In genomic region chr2:211259831-211260476, GRCh38 we compare ENCODE assay signal across 25 cellular contexts.
A peak's percentile ranks its signal among the peaks of the same experiment; 100 is the strongest.
DNase-seq lines count a peak whose midpoint lies in the region; ATAC-seq, FAIRE-seq and TF ChIP-seq lines count a peak whose summit lies in the region.
"Had no signal": no experiment of that assay in that cellular context is flagged by ENCODE, and none has a peak within 500 bp of the region (broad histone marks: within the 10 kb centered on the region; RNA-seq: fewer than 3 reads in every experiment).

No MANE protein-coding gene starts in this region.

- no peak overlapping the region for H3K4me3 Mint-ChIP-seq in natural killer cell treated with Interleukin-12 subunit alpha and Interleukin-12 subunit beta and Interleukin-15 and Interleukin-18, amount 100 ng/mL, for 72 hours
- no peak overlapping the region for H3K4me3 Mint-ChIP-seq in endodermal cell
- H3K4me3 Mint-ChIP-seq: CD4-positive, CD25-positive, alpha-beta regulatory T cell had no signal

- no peak overlapping the region for H3K9ac ChIP-seq in endocrine pancreas (ENCODE audit: control insufficient read depth, insufficient read depth, low read length)
- H3K9ac ChIP-seq in endodermal cell (ENCODE audit: extremely low read depth, low read length, poor library complexity, severe bottlenecking), result no peak overlapping the region
- H3K9ac ChIP-seq: GM23248 had no signal

- DNase-seq in DMS79 treated with DMSO at 0.1 percent for 48 hours (lab: John Stamatoyannopoulos, UW) (peak; percentile 10), DMS79 (lab: John Stamatoyannopoulos, UW) (no peak), pancreas (no peak), endodermal cell (no peak)
- DNase-seq in natural killer cell treated with Interleukin-12 subunit alpha and Interleukin-12 subunit beta and Interleukin-15 and Interleukin-18, amount 100 ng/mL, for 72 hours (ENCODE audit: low spot score), result no peak
- DNase-seq: ACHN; BE2C; CD4-positive, CD25-positive, alpha-beta regulatory T cell; DMS153; GM23248; H7; IMR-90; KG1; MG63; NCI-H1105 treated with DMSO at 0.1 percent for 48 hours; NCI-H146; NCI-H2029; NCI-H446 treated with DMSO at 0.1 percent for 48 hours; NCI-H526 treated with DMSO at 0.1 percent for 48 hours; Peyer's patch; SHP77 treated with DMSO at 0.1 percent for 48 hours had no signal

- H3K4me3 ChIP-seq in endocrine pancreas (ENCODE audit: control insufficient read depth, insufficient read depth, low read length) (peak overlapping the region; percentile 22), pancreas (no peak overlapping the region), endodermal cell (ENCODE audit: low read length) (no peak overlapping the region)
- H3K4me3 ChIP-seq: GM23248, MG63, Peyer's patch had no signal

- H3K27me3 Mint-ChIP-seq in natural killer cell treated with Interleukin-12 subunit alpha and Interleukin-12 subunit beta and Interleukin-15 and Interleukin-18, amount 100 ng/mL, for 72 hours, result no peaks in the 10 kb centered on the region
- H3K27me3 Mint-ChIP-seq in endodermal cell (ENCODE audit: insufficient read depth), result no peaks in the 10 kb centered on the region
- H3K27me3 Mint-ChIP-seq: CD4-positive, CD25-positive, alpha-beta regulatory T cell had no signal

- TF ChIP-seq CTCF in pancreas (IDR thresholded peaks at IDR 0.05) (no peak), endodermal cell (conservative IDR thresholded peaks at IDR 0.05) (no peak)

- H3K36me3 Mint-ChIP-seq in natural killer cell treated with Interleukin-12 subunit alpha and Interleukin-12 subunit beta and Interleukin-15 and Interleukin-18, amount 100 ng/mL, for 72 hours, result peaks cover 8% of the 10 kb centered on the region
- peaks cover 2% of the 10 kb centered on the region for H3K36me3 Mint-ChIP-seq in endodermal cell (ENCODE audit: low read depth)
- H3K36me3 Mint-ChIP-seq: CD4-positive, CD25-positive, alpha-beta regulatory T cell had no signal

- no peaks in the 10 kb centered on the region for H3K4me1 Mint-ChIP-seq in natural killer cell treated with Interleukin-12 subunit alpha and Interleukin-12 subunit beta and Interleukin-15 and Interleukin-18, amount 100 ng/mL, for 72 hours (ENCODE audit: low read depth in 2 of 2)
- no peaks in the 10 kb centered on the region for H3K4me1 Mint-ChIP-seq in endodermal cell
- H3K4me1 Mint-ChIP-seq: CD4-positive, CD25-positive, alpha-beta regulatory T cell had no signal

- ATAC-seq in pancreas (peak in 3 of 4 donors; percentile 62 to 90 (median 70)), HG02610 (IDR thresholded peaks at IDR 0.05; ENCODE audit: unreplicated experiment) (no peak)
- no peak for ATAC-seq in natural killer cell treated with Interleukin-12 subunit alpha and Interleukin-12 subunit beta and Interleukin-15 and Interleukin-18, amount 100 ng/mL, for 72 hours
- ATAC-seq: SK-N-SH treated with all-trans-retinoic acid at 6 μM for 48 hours had no signal

- no peak overlapping the region for H3K27ac ChIP-seq in pancreas
- H3K27ac ChIP-seq in endodermal cell (ENCODE audit: low read depth, low read length), result no peak overlapping the region
- H3K27ac ChIP-seq: 22Rv1, GM23248, Peyer's patch had no signal

- H3K9me3 Mint-ChIP-seq in natural killer cell treated with Interleukin-12 subunit alpha and Interleukin-12 subunit beta and Interleukin-15 and Interleukin-18, amount 100 ng/mL, for 72 hours, result peaks cover 17% of the 10 kb centered on the region
- H3K9me3 Mint-ChIP-seq in endodermal cell, result peaks cover 1% of the 10 kb centered on the region

- FAIRE-seq in pancreas (lab: Jason Lieb, UNC), result no peak

- intact Hi-C loops in pancreas (cut with DNase I), result no loop called here

- H3K36me3 ChIP-seq in endocrine pancreas (ENCODE audit: control insufficient read depth, insufficient read depth, low read length) (no peaks in the 10 kb centered on the region), pancreas (no peaks in the 10 kb centered on the region), endodermal cell (ENCODE audit: control insufficient read depth, insufficient read depth, low read length) (no peaks in the 10 kb centered on the region)
- H3K36me3 ChIP-seq: BE2C, MG63, Peyer's patch had no signal

- H3K27ac Mint-ChIP-seq in natural killer cell treated with Interleukin-12 subunit alpha and Interleukin-12 subunit beta and Interleukin-15 and Interleukin-18, amount 100 ng/mL, for 72 hours, result no peak overlapping the region
- H3K27ac Mint-ChIP-seq in endodermal cell, result no peak overlapping the region
- H3K27ac Mint-ChIP-seq: CD4-positive, CD25-positive, alpha-beta regulatory T cell had no signal

- H3K9me3 ChIP-seq in endocrine pancreas (ENCODE audit: control insufficient read depth, low read length) (no peaks in the 10 kb centered on the region), pancreas (no peaks in the 10 kb centered on the region), endodermal cell (ENCODE audit: control insufficient read depth, low read length) (peaks cover 2% of the 10 kb centered on the region)
- H3K9me3 ChIP-seq: BE2C, MG63, Peyer's patch had no signal

- H3K4me1 ChIP-seq in endocrine pancreas (ENCODE audit: control insufficient read depth, insufficient read depth, low read length), result no peaks in the 10 kb centered on the region
- peaks cover 0 to 6% (median 0%) of the 10 kb centered on the region in 3 donors for H3K4me1 ChIP-seq in pancreas
- no peaks in the 10 kb centered on the region for H3K4me1 ChIP-seq in endodermal cell (ENCODE audit: control insufficient read depth, insufficient read depth, low read length)
- H3K4me1 ChIP-seq: BE2C, Peyer's patch had no signal

- no peaks in the 10 kb centered on the region for H3K27me3 ChIP-seq in endocrine pancreas (ENCODE audit: control insufficient read depth, insufficient read depth, low read length)
- no peaks in the 10 kb centered on the region for H3K27me3 ChIP-seq in pancreas
- no peaks in the 10 kb centered on the region for H3K27me3 ChIP-seq in endodermal cell (ENCODE audit: control insufficient read depth, insufficient read depth, low read length, poor library complexity, severe bottlenecking)
- H3K27me3 ChIP-seq: BE2C, MG63, Peyer's patch had no signal

- 4 to 5% methylated on average over 4 of the region's 4 CpGs for WGBS in pancreas, 2 donors
- 91 to 92% methylated on average over 2 to 4 of the region's 4 CpGs for WGBS in endodermal cell (ENCODE audit: insufficient coverage in 1 of 2, insufficient read length in 1 of 2), 2 experiments

Comparison
In these comparisons a context has a peak if more than half of its experiments do, and no peak if none do; other contexts are left out.
1. ATAC-seq: peak in pancreas (3 of 4); none in natural killer cell treated with Interleukin-12 subunit alpha and Interleukin-12 subunit beta and Interleukin-15 and Interleukin-18, amount 100 ng/mL, for 72 hours (0 of 2) and HG02610 (single experiment).